Comparison of ENCODE assay signal across 15 cellular contexts in the genomic region with DNA sequence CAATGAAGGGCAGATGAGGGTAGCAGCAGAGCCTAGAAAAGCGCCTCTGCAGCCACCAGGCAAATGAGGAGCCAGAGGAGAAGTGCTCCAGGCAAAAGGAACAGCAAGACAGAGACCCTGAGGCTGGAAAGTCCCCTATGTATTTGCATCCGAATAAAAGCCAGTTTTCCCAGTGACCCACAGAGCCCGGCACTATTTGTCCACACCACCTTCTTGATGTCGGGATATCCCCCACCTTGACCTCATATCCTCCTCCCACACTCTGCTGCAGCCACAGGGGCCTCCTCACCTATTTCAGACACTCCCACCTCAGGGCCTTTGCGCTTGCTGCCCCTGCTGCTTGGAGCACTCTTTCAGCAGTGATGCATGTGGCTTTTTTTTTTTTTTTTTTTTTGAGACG. TPM values are rescaled to one million over a fixed set of nuclear protein-coding genes. Genes with fewer than 3 reads are reported as not detected.
"Had no signal": no experiment of that assay in that cellular context is flagged by ENCODE, and none has a peak within 500 bp of the region (broad histone marks: within the 10 kb centered on the region; RNA-seq: fewer than 3 reads in every experiment).

No MANE protein-coding gene starts in this region.

- H3K9me3 ChIP-seq: gastroesophageal sphincter, heart right ventricle, ovary, sigmoid colon, spleen had no signal

- DNase-seq: activated CD4-positive, alpha-beta T cell treated with anti-CD3 and anti-CD28 coated beads, Interleukin-2, amount 50 U/mL, for 1 hour; activated naive CD4-positive, alpha-beta T cell; endodermal cell; heart right ventricle; sigmoid colon; spleen; T-helper 9 cell had no signal

- H3K4me3 ChIP-seq: gastroesophageal sphincter, heart right ventricle, lung, neural progenitor cell, ovary, sigmoid colon, spleen had no signal

- H3K4me3 Mint-ChIP-seq: endodermal cell, mesothelial cell of epicardium, neural progenitor cell had no signal

- H3K27ac Mint-ChIP-seq: endodermal cell, mesothelial cell of epicardium, neural progenitor cell had no signal

- H3K9me3 Mint-ChIP-seq: endodermal cell, mesothelial cell of epicardium, neural progenitor cell had no signal

- ATAC-seq: activated CD4-positive, CD25-positive, alpha-beta regulatory T cell treated with anti-CD3 and anti-CD28 coated beads, Interleukin-2, amount 50 U/mL, for 24 hours; gastroesophageal sphincter; heart right ventricle had no signal

- H3K4me1 Mint-ChIP-seq: endodermal cell, mesothelial cell of epicardium, neural progenitor cell had no signal

RNA-seq across cellular contexts. Expression of a gene that starts 33.1 kb away (rescaled TPM):
- total RNA-seq: dermis microvascular lymphatic vessel endothelial cell, pulmonary artery endothelial cell, sigmoid colon had no signal

RNA-seq across cellular contexts. Expression of a gene that starts 36.8 kb away (rescaled TPM):
- total RNA-seq: dermis microvascular lymphatic vessel endothelial cell, heart right ventricle, pulmonary artery endothelial cell had no signal
- polyA plus RNA-seq: heart right ventricle had no signal
